1 cellular context compared by ENCODE assay signal in the genomic region with DNA sequence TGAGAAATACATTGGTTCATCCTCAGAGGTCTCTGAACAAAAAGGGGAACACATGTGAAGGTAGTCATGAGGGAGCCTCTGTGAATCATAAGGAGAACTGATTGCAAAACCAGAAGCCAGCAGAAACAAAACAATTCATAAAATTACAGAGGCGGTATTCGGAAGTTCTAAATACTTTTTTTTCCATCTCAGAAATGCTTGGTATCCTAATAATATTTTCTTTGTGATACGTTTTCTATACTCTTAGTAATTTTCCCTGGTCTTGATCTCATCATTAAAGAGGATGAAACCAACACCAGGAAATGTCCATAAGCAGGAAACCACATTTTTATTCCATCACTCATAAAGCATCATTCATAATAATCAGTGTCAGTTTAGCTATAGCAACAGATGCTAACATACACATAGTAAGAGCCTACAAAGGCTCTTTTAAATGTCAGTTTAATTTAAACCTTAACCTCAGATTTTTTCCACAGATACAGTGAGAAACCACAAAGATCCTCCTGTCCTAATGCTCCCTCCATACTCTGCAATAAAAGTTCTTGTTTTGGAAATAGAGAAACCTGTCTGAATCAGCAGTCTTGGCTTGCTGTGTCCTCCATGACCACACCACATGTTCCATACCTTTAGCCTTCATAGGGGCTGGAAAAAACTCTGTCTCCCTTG.
TF ChIP-seq lines count a peak whose summit lies in the region.

No MANE protein-coding gene starts in this region.

TF ChIP-seq in IMR-90, 13 proteins besides CTCF, POLR2A, EP300 and RAD21 (continued from another document):
- TF ChIP-seq USF2 (IDR thresholded peaks at IDR 0.05; ENCODE audit: low read depth, low read length): peak; percentile 41; the same call in 1 of the 2 replicates
